In the genomic region with DNA sequence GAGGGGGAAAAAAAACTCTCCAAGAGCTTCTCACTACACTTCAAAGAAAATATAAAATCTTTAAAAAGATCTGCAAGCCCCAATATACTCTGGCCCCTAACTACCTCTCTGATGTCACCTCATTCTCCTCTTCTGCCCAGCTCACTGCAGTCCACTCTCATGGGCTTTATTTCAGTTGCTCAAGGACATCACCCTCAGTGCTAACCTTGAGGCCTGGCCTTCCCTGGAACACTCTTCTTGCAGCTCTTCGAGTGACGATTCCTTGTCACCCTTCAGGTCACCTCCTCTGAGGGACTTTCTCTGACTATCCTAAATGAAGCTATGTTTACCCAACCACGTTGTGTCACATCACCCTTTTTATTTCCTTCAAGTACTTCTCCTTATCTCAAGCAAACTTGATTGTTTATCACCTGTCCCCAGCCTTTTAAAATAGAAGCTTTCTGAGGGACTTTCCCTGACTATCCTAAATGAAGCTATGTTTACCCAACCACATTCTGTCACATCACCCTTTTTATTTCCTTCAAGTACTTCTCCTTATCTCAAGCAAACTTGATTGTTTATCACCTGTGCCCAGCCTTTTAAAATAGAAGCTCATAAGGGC, we compare ENCODE assay signal across 10 cellular contexts. TPM values are rescaled to one million over a fixed set of nuclear protein-coding genes. Genes with fewer than 3 reads are reported as not detected.
DNase-seq lines count a peak whose midpoint lies in the region; ATAC-seq and TF ChIP-seq lines count a peak whose summit lies in the region.
"Had no signal": no experiment of that assay in that cellular context is flagged by ENCODE, and none has a peak within 500 bp of the region (broad histone marks: within the 10 kb centered on the region; RNA-seq: fewer than 3 reads in every experiment).

No MANE protein-coding gene starts in this region.

- no peak overlapping the region for H3K4me3 ChIP-seq in mucosa of descending colon

- ATAC-seq in GM21825 (IDR thresholded peaks at IDR 0.05; ENCODE audit: unreplicated experiment) (peak; percentile 45), HG03442 (IDR thresholded peaks at IDR 0.05; ENCODE audit: unreplicated experiment) (peak; percentile 43), mucosa of descending colon (peak; percentile 48)

- peak overlapping the region; percentile 86 for H3K27ac Mint-ChIP-seq in activated CD4-positive, alpha-beta T cell treated with anti-CD3 and anti-CD28 coated beads, Interleukin-2, amount 10 ng/mL, durations not matched to agents 24 days and 14 days

- no peaks in the 10 kb centered on the region for H3K4me1 ChIP-seq in mucosa of descending colon (ENCODE audit: low read depth)

- no peaks in the 10 kb centered on the region for H3K9me3 Mint-ChIP-seq in activated CD4-positive, alpha-beta T cell treated with anti-CD3 and anti-CD28 coated beads, Interleukin-2, amount 10 ng/mL, durations not matched to agents 24 days and 14 days

- H3K27me3 Mint-ChIP-seq in activated CD4-positive, alpha-beta T cell treated with anti-CD3 and anti-CD28 coated beads, Interleukin-2, amount 10 ng/mL, durations not matched to agents 24 days and 14 days = no peaks in the 10 kb centered on the region

- intact Hi-C loops in activated CD4-positive, alpha-beta T cell treated with anti-CD3 and anti-CD28 coated beads, Interleukin-2, amount 10 ng/mL, durations not matched to agents 24 days and 14 days (cut with micrococcal nuclease) = loop anchor here (10.0 kb wide), 1 partner anchor 300 kb away; no protein-coding TSS in a partner anchor
- intact Hi-C loops in mucosa of descending colon (cut with DNase I, micrococcal nuclease) = loop anchor here (5.0 kb wide), 2 partner anchors 237 to 257 kb away; no protein-coding TSS in a partner anchor

- TF ChIP-seq CTCF in mucosa of descending colon (IDR thresholded peaks at IDR 0.05) = no peak

- H3K4me3 Mint-ChIP-seq in activated CD4-positive, alpha-beta T cell treated with anti-CD3 and anti-CD28 coated beads, Interleukin-2, amount 10 ng/mL, durations not matched to agents 24 days and 14 days = no peak overlapping the region

- DNase-seq in activated CD4-positive, alpha-beta T cell treated with anti-CD3 and anti-CD28 coated beads, Interleukin-2, amount 10 ng/mL, durations not matched to agents 24 days and 14 days = no peak
- DNase-seq in activated CD4-positive, alpha-beta T cell treated with anti-CD3 and anti-CD28 coated beads for 1 hour = no peak
- DNase-seq in mucosa of descending colon (no peak), dermis blood vessel endothelial cell (no peak), dedifferentiated amniotic fluid mesenchymal stem cell (ENCODE audit: extremely low spot score) (no peak)
- no peak for DNase-seq in stimulated activated CD4-positive, alpha-beta T cell treated with anti-CD3 and anti-CD28 coated beads, Interleukin-2, amount 100 ng/mL, for 48 hours
- DNase-seq: 8988T, GDM1 had no signal

- peaks cover 42% of the 10 kb centered on the region for H3K36me3 Mint-ChIP-seq in activated CD4-positive, alpha-beta T cell treated with anti-CD3 and anti-CD28 coated beads, Interleukin-2, amount 10 ng/mL, durations not matched to agents 24 days and 14 days (ENCODE audit: low read depth)

- H3K9me3 ChIP-seq in mucosa of descending colon = no peaks in the 10 kb centered on the region

- no peaks in the 10 kb centered on the region for H3K36me3 ChIP-seq in mucosa of descending colon (ENCODE audit: low read depth)

- peaks cover 17% of the 10 kb centered on the region for H3K4me1 Mint-ChIP-seq in activated CD4-positive, alpha-beta T cell treated with anti-CD3 and anti-CD28 coated beads, Interleukin-2, amount 10 ng/mL, durations not matched to agents 24 days and 14 days

RNA-seq across cellular contexts. Expression of a gene that starts 10.4 kb away (rescaled TPM):
- total RNA-seq in activated CD4-positive, alpha-beta T cell treated with anti-CD3 and anti-CD28 coated beads, Interleukin-2, amount 10 ng/mL, durations not matched to agents 24 days and 14 days = 25.5 and 28.2 TPM in 2 replicates
- total RNA-seq in mucosa of descending colon (10 to 100 TPM; 13.0 to 15.3 (median 15.2) TPM), dermis blood vessel endothelial cell (13.1 and 23.9 TPM in 2 replicates)
